ENCODE assay signal across 1 cellular context in the genomic region with DNA sequence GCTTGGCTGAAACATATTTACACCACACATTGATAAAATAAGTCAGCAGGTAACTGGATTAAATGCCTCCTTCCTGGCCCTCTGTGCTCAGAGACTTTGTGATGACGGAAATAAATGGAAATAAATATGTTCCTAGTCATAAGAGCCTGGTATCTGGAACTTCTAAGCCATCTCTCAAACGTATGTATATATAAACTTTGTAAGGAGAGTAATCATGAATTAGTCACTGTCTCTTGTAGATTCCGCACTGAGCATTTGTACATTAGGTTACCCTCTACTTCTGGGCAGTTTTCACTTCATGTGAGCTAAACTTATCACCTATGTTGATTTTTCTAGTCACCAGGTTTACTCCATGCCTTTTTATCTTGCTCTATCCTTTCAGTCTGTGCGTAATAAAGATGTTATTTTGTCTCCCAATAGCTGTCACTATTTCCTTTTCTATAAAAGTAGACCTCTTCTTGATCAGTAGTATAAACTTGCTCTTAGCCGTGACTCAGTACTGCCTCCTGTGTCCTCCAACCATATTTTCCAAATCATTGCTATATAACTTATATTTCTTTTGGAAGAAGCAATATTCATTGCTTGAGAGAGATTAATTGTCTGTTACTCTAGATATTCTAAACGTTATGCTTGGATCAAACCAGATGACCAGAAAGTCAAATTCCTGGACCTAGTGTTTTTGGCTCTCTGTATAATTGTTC.
TF ChIP-seq lines count a peak whose summit lies in the region.

No MANE protein-coding gene starts in this region.

TF ChIP-seq in HCT116, 20 proteins besides CTCF, POLR2A, EP300 and RAD21:
- TF ChIP-seq SIN3A (IDR thresholded peaks at IDR 0.05; ENCODE audit: low read depth), result no peak
- no peak for TF ChIP-seq JUND (IDR thresholded peaks at IDR 0.05)
- TF ChIP-seq ZNF274 (IDR thresholded peaks at IDR 0.05; ENCODE audit: low read depth, low read length), result no peak
- TF ChIP-seq POLR2AphosphoS5 (IDR thresholded peaks at IDR 0.05; ENCODE audit: low read depth, low read length), result no peak
- TF ChIP-seq SRF (IDR thresholded peaks at IDR 0.05; ENCODE audit: low read depth), result no peak
- no peak for TF ChIP-seq ZFX (IDR thresholded peaks at IDR 0.05)
- TF ChIP-seq EZH2 (IDR thresholded peaks at IDR 0.05), result no peak
- TF ChIP-seq, protein P1, sequence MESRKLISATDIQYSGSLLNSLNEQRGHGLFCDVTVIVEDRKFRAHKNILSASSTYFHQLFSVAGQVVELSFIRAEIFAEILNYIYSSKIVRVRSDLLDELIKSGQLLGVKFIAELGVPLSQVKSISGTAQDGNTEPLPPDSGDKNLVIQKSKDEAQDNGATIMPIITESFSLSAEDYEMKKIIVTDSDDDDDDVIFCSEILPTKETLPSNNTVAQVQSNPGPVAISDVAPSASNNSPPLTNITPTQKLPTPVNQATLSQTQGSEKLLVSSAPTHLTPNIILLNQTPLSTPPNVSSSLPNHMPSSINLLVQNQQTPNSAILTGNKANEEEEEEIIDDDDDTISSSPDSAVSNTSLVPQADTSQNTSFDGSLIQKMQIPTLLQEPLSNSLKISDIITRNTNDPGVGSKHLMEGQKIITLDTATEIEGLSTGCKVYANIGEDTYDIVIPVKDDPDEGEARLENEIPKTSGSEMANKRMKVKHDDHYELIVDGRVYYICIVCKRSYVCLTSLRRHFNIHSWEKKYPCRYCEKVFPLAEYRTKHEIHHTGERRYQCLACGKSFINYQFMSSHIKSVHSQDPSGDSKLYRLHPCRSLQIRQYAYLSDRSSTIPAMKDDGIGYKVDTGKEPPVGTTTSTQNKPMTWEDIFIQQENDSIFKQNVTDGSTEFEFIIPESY (IDR thresholded peaks at IDR 0.05; ENCODE audit: extremely low read depth, insufficient replicate concordance, low read length), result no peak
- TF ChIP-seq EZH2phosphoT487 (IDR thresholded peaks at IDR 0.05; ENCODE audit: borderline replicate concordance), result no peak
- TF ChIP-seq CEBPB (IDR thresholded peaks at IDR 0.05; ENCODE audit: low read depth), result no peak
- TF ChIP-seq CBX3 (IDR thresholded peaks at IDR 0.05; ENCODE audit: low read depth), result no peak
- TF ChIP-seq FOSL1 (IDR thresholded peaks at IDR 0.05; ENCODE audit: low read depth), result no peak
- no peak for TF ChIP-seq ELF1 (IDR thresholded peaks at IDR 0.05; ENCODE audit: borderline replicate concordance, low read depth)
- no peak for TF ChIP-seq SP1 (IDR thresholded peaks at IDR 0.05; ENCODE audit: low read depth)
- TF ChIP-seq, protein P2, sequence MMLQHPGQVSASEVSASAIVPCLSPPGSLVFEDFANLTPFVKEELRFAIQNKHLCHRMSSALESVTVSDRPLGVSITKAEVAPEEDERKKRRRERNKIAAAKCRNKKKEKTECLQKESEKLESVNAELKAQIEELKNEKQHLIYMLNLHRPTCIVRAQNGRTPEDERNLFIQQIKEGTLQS (IDR thresholded peaks at IDR 0.05), result no peak
- no peak for TF ChIP-seq EGR1 (IDR thresholded peaks at IDR 0.05; ENCODE audit: low read depth)
